Comparison of ENCODE assay signal across 16 cellular contexts in the genomic region with DNA sequence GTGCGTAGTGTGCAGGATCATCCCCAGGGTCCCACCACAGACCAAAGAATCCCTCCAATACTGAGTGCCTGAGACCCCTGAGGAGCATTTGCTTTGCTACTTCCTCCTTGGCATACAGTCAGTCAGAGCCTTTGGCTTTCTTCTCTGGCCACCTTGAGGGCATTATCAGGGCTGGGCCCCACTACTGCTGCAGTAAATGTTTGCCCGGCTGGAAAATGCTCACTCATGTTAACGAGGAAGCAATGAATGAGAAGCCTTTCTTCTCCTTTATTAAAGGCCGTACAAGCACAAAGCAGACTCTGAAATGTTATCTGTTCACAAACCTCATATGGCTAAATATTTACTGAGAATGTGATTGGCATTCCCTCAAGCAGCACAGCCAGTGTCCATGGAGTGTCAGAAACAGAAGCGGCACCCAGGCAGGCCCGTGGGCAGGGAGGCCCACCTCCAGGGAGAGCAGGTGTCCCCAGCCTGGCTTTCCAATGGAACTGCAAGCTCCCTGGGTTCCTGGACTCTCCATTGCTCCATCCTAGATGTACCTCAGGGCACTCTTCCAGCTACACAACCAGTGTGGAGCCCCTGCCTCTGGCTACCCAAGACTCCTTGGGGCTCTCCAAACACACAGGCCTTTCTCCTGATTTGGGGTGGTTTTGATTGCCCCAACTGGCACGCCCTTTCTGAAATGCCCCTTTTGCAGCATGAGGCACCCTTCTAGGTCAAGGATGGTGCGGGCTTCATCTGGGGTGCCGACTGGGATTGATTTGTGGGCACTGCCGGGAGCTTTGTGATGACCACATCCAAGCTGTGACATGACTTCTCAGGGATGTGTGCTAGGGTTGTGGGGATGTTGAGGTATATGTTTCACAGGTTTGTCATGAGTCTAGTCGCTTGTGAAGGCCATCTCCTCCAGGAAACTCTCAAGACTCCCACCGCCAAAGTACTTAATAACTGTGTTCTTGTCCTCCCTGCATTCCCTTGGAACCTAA.
A peak's percentile ranks its signal among the peaks of the same experiment; 100 is the strongest.
DNase-seq lines count a peak whose midpoint lies in the region; ATAC-seq and TF ChIP-seq lines count a peak whose summit lies in the region.
"Had no signal": no experiment of that assay in that cellular context is flagged by ENCODE, and none has a peak within 500 bp of the region (broad histone marks: within the 10 kb centered on the region; RNA-seq: fewer than 3 reads in every experiment).

No MANE protein-coding gene starts in this region.

- H3K4me1 ChIP-seq in skeletal muscle tissue (ENCODE audit: control insufficient read depth in 3 of 3, insufficient read depth in 3 of 3, low read length in 3 of 3): peaks cover 29 to 36% (median 34%) of the 10 kb centered on the region in 3 donors

- H3K27me3 ChIP-seq in skeletal muscle tissue (ENCODE audit: control insufficient read depth in 3 of 3, insufficient read depth in 3 of 3, low read length in 3 of 3): no peaks in the 10 kb centered on the region

- no peak overlapping the region for H3K27ac Mint-ChIP-seq in WTC11
- H3K27ac Mint-ChIP-seq: T-helper 17 cell had no signal

- H3K9me3 ChIP-seq in skeletal muscle tissue (ENCODE audit: control insufficient read depth in 3 of 3, low read length in 3 of 3): peaks cover 0 to 4% (median 0%) of the 10 kb centered on the region in 3 donors

- TF ChIP-seq CTCF in WTC11 (IDR thresholded peaks at IDR 0.05): no peak
- no peak for TF ChIP-seq CTCF in GM20000 (IDR thresholded peaks at IDR 0.05; ENCODE audit: extremely low read depth, missing control alignments)

- H3K9ac ChIP-seq in skeletal muscle tissue (ENCODE audit: low read depth in 1 of 3, low read length in 3 of 3): no peak overlapping the region

- intact Hi-C loops in Right ventricle myocardium superior (cut with DNase I): no loop called here

- H3K4me1 Mint-ChIP-seq in WTC11: 0 out of 2 replicates have a peak, but pooled peaks cover 2% of the 10 kb centered on the region

- no peaks in the 10 kb centered on the region for H3K36me3 ChIP-seq in skeletal muscle tissue (ENCODE audit: control insufficient read depth in 3 of 3, insufficient read depth in 3 of 3, low read length in 3 of 3)

- ATAC-seq in Right ventricle myocardium superior (ENCODE audit: poor library complexity): peak; percentile 16
- ATAC-seq in WTC11: no peak
- no peak for ATAC-seq in GM19351 (IDR thresholded peaks at IDR 0.05; ENCODE audit: unreplicated experiment)
- ATAC-seq: GM12878, HCT116, Panc1, T-helper 17 cell had no signal

- peak overlapping the region; percentile 73 for H3K27ac ChIP-seq in skeletal muscle tissue (ENCODE audit: low read depth, low read length)
- H3K27ac ChIP-seq: 22Rv1 had no signal

- peaks cover 5% of the 10 kb centered on the region; the same call in 1 of the 2 replicates for H3K27me3 Mint-ChIP-seq in WTC11 (ENCODE audit: low read depth)

- DNase-seq in DMS153 (lab: John Stamatoyannopoulos, UW): peak; percentile 11
- DNase-seq in DMS153 treated with DMSO at 0.1 percent for 48 hours (lab: John Stamatoyannopoulos, UW; ENCODE audit: unreplicated experiment): no peak
- DNase-seq in NOMO-1 (lab: John Stamatoyannopoulos, UW; ENCODE audit: unreplicated experiment in 2 of 2): peak; percentile 68 to 85
- DNase-seq in Right ventricle myocardium superior: no peak
- no peak for DNase-seq in WTC11 (ENCODE audit: low spot score)
- no peak for DNase-seq in GM20000 (ENCODE audit: low spot score)
- DNase-seq: activated naive CD4-positive, alpha-beta T cell treated with anti-CD3 and anti-CD28 coated beads, Interleukin-2, amount 50 U/mL, for 16 hours; central memory CD4-positive, alpha-beta T cell; NCI-H187; T-helper 17 cell had no signal

- H3K9me3 Mint-ChIP-seq in WTC11: peaks cover 24% of the 10 kb centered on the region

- H3K36me3 Mint-ChIP-seq in WTC11: no peaks in the 10 kb centered on the region

- no peak overlapping the region for H3K4me3 Mint-ChIP-seq in WTC11
- H3K4me3 Mint-ChIP-seq: T-helper 17 cell had no signal

- POLR2A ChIA-PET in WTC11 (lab: Charles Lee): no interaction called here

- CTCF ChIA-PET in WTC11 (lab: Charles Lee): interaction anchor here (0.8 to 1.1 kb wide), 2 partner anchors 193 to 226 kb away, joined by 3 to 5 read pairs; no protein-coding TSS in a partner anchor

- H3K4me3 ChIP-seq in skeletal muscle tissue (ENCODE audit: low read length in 3 of 3): no peak overlapping the region
- H3K4me3 ChIP-seq: GM12878 had no signal

TF ChIP-seq in WTC11, 78 proteins besides CTCF, POLR2A, EP300 and RAD21 (continues in another document):
- TF ChIP-seq SMAD4 (CRISPR knock-in tag; IDR thresholded peaks at IDR 0.05) (no peak), CBFB (CRISPR knock-in tag; IDR thresholded peaks at IDR 0.05; ENCODE audit: low read depth) (no peak), CREM (CRISPR knock-in tag; IDR thresholded peaks at IDR 0.05) (no peak), NFE2L1 (CRISPR knock-in tag; IDR thresholded peaks at IDR 0.05) (no peak), MYBL2 (CRISPR knock-in tag; IDR thresholded peaks at IDR 0.05) (no peak), TEAD4 (CRISPR knock-in tag; IDR thresholded peaks at IDR 0.05) (no peak)
- TF ChIP-seq, protein P1, sequence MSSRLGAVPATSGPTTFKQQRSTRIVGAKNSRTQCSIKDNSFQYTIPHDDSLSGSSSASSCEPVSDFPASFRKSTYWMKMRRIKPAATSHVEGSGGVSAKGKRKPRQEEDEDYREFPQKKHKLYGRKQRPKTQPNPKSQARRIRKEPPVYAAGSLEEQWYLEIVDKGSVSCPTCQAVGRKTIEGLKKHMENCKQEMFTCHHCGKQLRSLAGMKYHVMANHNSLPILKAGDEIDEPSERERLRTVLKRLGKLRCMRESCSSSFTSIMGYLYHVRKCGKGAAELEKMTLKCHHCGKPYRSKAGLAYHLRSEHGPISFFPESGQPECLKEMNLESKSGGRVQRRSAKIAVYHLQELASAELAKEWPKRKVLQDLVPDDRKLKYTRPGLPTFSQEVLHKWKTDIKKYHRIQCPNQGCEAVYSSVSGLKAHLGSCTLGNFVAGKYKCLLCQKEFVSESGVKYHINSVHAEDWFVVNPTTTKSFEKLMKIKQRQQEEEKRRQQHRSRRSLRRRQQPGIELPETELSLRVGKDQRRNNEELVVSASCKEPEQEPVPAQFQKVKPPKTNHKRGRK (CRISPR knock-in tag; IDR thresholded peaks at IDR 0.05; ENCODE audit: borderline replicate concordance): no peak
- TF ChIP-seq, protein P2, sequence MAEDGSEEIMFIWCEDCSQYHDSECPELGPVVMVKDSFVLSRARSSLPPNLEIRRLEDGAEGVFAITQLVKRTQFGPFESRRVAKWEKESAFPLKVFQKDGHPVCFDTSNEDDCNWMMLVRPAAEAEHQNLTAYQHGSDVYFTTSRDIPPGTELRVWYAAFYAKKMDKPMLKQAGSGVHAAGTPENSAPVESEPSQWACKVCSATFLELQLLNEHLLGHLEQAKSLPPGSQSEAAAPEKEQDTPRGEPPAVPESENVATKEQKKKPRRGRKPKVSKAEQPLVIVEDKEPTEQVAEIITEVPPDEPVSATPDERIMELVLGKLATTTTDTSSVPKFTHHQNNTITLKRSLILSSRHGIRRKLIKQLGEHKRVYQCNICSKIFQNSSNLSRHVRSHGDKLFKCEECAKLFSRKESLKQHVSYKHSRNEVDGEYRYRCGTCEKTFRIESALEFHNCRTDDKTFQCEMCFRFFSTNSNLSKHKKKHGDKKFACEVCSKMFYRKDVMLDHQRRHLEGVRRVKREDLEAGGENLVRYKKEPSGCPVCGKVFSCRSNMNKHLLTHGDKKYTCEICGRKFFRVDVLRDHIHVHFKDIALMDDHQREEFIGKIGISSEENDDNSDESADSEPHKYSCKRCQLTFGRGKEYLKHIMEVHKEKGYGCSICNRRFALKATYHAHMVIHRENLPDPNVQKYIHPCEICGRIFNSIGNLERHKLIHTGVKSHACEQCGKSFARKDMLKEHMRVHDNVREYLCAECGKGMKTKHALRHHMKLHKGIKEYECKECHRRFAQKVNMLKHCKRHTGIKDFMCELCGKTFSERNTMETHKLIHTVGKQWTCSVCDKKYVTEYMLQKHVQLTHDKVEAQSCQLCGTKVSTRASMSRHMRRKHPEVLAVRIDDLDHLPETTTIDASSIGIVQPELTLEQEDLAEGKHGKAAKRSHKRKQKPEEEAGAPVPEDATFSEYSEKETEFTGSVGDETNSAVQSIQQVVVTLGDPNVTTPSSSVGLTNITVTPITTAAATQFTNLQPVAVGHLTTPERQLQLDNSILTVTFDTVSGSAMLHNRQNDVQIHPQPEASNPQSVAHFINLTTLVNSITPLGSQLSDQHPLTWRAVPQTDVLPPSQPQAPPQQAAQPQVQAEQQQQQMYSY (CRISPR knock-in tag; IDR thresholded peaks at IDR 0.05): no peak
- TF ChIP-seq, protein P3, sequence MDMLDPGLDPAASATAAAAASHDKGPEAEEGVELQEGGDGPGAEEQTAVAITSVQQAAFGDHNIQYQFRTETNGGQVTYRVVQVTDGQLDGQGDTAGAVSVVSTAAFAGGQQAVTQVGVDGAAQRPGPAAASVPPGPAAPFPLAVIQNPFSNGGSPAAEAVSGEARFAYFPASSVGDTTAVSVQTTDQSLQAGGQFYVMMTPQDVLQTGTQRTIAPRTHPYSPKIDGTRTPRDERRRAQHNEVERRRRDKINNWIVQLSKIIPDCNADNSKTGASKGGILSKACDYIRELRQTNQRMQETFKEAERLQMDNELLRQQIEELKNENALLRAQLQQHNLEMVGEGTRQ (CRISPR knock-in tag; IDR thresholded peaks at IDR 0.05): no peak
- TF ChIP-seq, protein P4, sequence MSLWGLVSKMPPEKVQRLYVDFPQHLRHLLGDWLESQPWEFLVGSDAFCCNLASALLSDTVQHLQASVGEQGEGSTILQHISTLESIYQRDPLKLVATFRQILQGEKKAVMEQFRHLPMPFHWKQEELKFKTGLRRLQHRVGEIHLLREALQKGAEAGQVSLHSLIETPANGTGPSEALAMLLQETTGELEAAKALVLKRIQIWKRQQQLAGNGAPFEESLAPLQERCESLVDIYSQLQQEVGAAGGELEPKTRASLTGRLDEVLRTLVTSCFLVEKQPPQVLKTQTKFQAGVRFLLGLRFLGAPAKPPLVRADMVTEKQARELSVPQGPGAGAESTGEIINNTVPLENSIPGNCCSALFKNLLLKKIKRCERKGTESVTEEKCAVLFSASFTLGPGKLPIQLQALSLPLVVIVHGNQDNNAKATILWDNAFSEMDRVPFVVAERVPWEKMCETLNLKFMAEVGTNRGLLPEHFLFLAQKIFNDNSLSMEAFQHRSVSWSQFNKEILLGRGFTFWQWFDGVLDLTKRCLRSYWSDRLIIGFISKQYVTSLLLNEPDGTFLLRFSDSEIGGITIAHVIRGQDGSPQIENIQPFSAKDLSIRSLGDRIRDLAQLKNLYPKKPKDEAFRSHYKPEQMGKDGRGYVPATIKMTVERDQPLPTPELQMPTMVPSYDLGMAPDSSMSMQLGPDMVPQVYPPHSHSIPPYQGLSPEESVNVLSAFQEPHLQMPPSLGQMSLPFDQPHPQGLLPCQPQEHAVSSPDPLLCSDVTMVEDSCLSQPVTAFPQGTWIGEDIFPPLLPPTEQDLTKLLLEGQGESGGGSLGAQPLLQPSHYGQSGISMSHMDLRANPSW (CRISPR knock-in tag; conservative IDR thresholded peaks at IDR 0.05; ENCODE audit: low read depth): no peak

Comparison
In these comparisons a context has a peak if more than half of its experiments do, and no peak if none do; other contexts are left out.
1. DNase-seq: peak in DMS153 (single experiment) and NOMO-1 (2 of 2); none in DMS153 treated with DMSO at 0.1 percent for 48 hours (single experiment), Right ventricle myocardium superior (single experiment), WTC11 (single experiment) and GM20000 (single experiment).